ENCODE assay signal across 17 cellular contexts in the genomic region with DNA sequence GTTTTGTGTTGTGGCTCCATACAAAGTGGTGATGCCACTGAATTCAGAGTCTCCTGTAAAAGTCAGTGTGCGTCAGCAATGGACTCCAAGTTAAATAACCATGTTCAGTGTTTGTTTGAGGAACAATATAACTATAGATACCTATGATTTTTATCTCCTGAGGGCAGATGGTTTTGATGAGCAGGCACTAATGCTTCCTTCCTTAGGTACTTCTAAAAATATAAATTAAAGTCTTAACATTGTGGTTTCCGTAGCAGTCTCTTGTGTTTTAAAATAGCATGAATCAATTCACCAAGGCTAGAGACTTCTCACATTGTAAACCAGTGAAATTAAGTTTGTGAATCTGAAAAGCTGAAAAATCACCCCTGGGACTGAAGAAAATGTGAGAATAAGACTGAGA.
"Had no signal": no experiment of that assay in that cellular context is flagged by ENCODE, and none has a peak within 500 bp of the region (broad histone marks: within the 10 kb centered on the region; RNA-seq: fewer than 3 reads in every experiment).

No MANE protein-coding gene starts in this region.

- FAIRE-seq: HepG2, RCC 7860 had no signal

- H3K9me3 ChIP-seq: MG63, SJSA1 had no signal

- H3K4me2 ChIP-seq: KMS-11 had no signal

- H3K4me3 ChIP-seq: MG63, SJSA1, SK-N-MC had no signal

- H3K27me3 ChIP-seq: MG63, SJSA1 had no signal

- DNase-seq: IMR-90, MG63, NCI-H1092 treated with DMSO at 0.1 percent for 48 hours, NCI-H1436, NCI-H187, NCI-H2029, NCI-H2081 treated with DMSO at 0.1 percent for 48 hours, NCI-H2171, NCI-H526 treated with DMSO at 0.1 percent for 48 hours, NCI-H748 treated with DMSO at 0.1 percent for 48 hours, SIG-M5 had no signal

- H3K27ac ChIP-seq: KMS-11, RWPE1, SJSA1, SK-N-MC had no signal

- H3K9ac ChIP-seq: KMS-11 had no signal

- H3K36me3 ChIP-seq: MG63, SJSA1 had no signal
